Comparison of ENCODE assay signal across 18 cellular contexts in the genomic region with DNA sequence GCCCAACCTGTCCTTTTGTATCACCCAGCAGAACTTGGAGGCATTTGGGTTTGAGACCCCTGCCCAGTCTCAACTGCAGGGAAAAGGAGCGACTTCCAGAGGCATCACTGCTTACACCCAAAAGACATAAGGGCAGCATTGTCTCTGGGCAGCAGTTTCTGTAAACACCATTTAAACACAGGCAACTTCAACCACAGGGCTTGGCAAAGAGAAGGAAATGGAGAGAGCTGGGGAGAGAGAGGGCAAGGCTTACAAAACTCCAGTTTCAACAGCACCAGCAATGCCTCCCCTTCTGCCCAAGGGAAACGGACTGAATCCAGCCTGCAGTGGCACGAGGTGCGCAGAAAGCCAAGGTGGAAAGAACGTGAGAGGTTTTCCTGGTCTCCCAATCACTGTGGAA.
A peak's percentile ranks its signal among the peaks of the same experiment; 100 is the strongest.
DNase-seq lines count a peak whose midpoint lies in the region; ATAC-seq, FAIRE-seq and TF ChIP-seq lines count a peak whose summit lies in the region.
"Had no signal": no experiment of that assay in that cellular context is flagged by ENCODE, and none has a peak within 500 bp of the region (broad histone marks: within the 10 kb centered on the region; RNA-seq: fewer than 3 reads in every experiment).

No MANE protein-coding gene starts in this region.

- H2BK20ac ChIP-seq in H1 (ENCODE audit: low read length), result no peak overlapping the region

- no peak overlapping the region for H2BK12ac ChIP-seq in H1 (ENCODE audit: low read depth, low read length)

- H4K91ac ChIP-seq in H1 (replicated peaks; ENCODE audit: insufficient read length, low read length), result no peak overlapping the region

- no peaks in the 10 kb centered on the region for H3K23me2 ChIP-seq in H1 (ENCODE audit: low read depth, low read length)

- peak overlapping the region; percentile 20; the same call in 1 of the 2 replicates for H4K8ac ChIP-seq in H1 (ENCODE audit: extremely low read depth, insufficient read depth, low read length)

- no peak overlapping the region for H3K4me2 ChIP-seq in H1 (ENCODE audit: insufficient read depth in 1 of 2, low read depth in 2 of 2, low read length in 2 of 2)
- H3K4me2 ChIP-seq: GM23338 had no signal

- H3K79me1 ChIP-seq in H1 (ENCODE audit: low read depth, low read length), result no peaks in the 10 kb centered on the region

- H3K4ac ChIP-seq in H1 (replicated peaks; ENCODE audit: insufficient read length, low read depth, low read length), result no peak overlapping the region

- no peak overlapping the region for H2BK5ac ChIP-seq in H1 (ENCODE audit: low read depth, low read length)

- TF ChIP-seq EP300 in H1 (IDR thresholded peaks at IDR 0.05; ENCODE audit: borderline replicate concordance in 1 of 2, low read depth in 2 of 2, low read length in 2 of 2), result no peak
- TF ChIP-seq EP300 in stomach (IDR thresholded peaks at IDR 0.05), result no peak

- no peak overlapping the region for H2AFZ ChIP-seq in H1 (ENCODE audit: low read length)
- H2AFZ ChIP-seq: GM23338 had no signal

- no peaks in the 10 kb centered on the region for H3K79me2 ChIP-seq in H1 (ENCODE audit: control insufficient read depth in 1 of 2, insufficient read depth in 2 of 2, low read length in 2 of 2)

- no peak overlapping the region for H3K27ac ChIP-seq in HEK293 (ENCODE audit: extremely low read depth, low read depth, low read length)
- H3K27ac ChIP-seq in H1 (ENCODE audit: low read depth, low read length), result no peak overlapping the region
- peak overlapping the region in 3 of 5 donors; percentile 26 to 64 (median 60) for H3K27ac ChIP-seq in stomach
- H3K27ac ChIP-seq: Peyer's patch had no signal

- no peak overlapping the region for H3K9ac ChIP-seq in H1 (replicated peaks in 1 of 4; ENCODE audit: extremely low read depth in 1 of 4, low read depth in 3 of 4, low read length in 3 of 4)

- H4K20me1 ChIP-seq in H1 (replicated peaks in 1 of 2; ENCODE audit: control insufficient read depth in 1 of 2, insufficient read depth in 2 of 2, low read length in 2 of 2), result no peaks in the 10 kb centered on the region

- TF ChIP-seq POLR2A in H1 (IDR thresholded peaks at IDR 0.05; ENCODE audit: control extremely low read depth in 1 of 2, low read depth in 2 of 2, low read length in 2 of 2) (no peak), stomach (IDR thresholded peaks at IDR 0.05) (no peak)

- no peaks in the 10 kb centered on the region for H3K36me3 ChIP-seq in HEK293 (ENCODE audit: control insufficient read depth in 2 of 2, insufficient read depth in 1 of 2, low read length in 2 of 2)
- no peaks in the 10 kb centered on the region for H3K36me3 ChIP-seq in H1 (ENCODE audit: control insufficient read depth in 2 of 4, insufficient read depth in 4 of 4, low read length in 3 of 4)
- H3K36me3 ChIP-seq in stomach, result no peaks in the 10 kb centered on the region
- H3K36me3 ChIP-seq: Peyer's patch had no signal

- H3K56ac ChIP-seq in H1 (replicated peaks; ENCODE audit: insufficient read length, low read depth, low read length), result no peak overlapping the region

- no peak overlapping the region for H4K5ac ChIP-seq in H1 (ENCODE audit: insufficient read length, low read depth, low read length)

- H2BK15ac ChIP-seq in H1 (ENCODE audit: low read length), result no peak overlapping the region

- CTCF ChIA-PET in HEK293 (lab: Yijun Ruan, JAX) (no interaction called here), H1 (lab: Charles Lee; ENCODE audit: partially characterized antibody) (no interaction called here)

- no peak overlapping the region for H3K14ac ChIP-seq in H1 (ENCODE audit: insufficient read length)

- no peak for TF ChIP-seq RAD21 in H1 (IDR thresholded peaks at IDR 0.05 in 1 of 2, conservative IDR thresholded peaks at IDR 0.05 in 1 of 2; ENCODE audit: low read depth in 2 of 2, low read length in 2 of 2)

- TF ChIP-seq CTCF in HEK293 (tag by site-specific recombination; IDR thresholded peaks at IDR 0.05) (no peak), H1 (IDR thresholded peaks at IDR 0.05; ENCODE audit: control extremely low read depth in 1 of 3, insufficient read depth in 1 of 3, low read depth in 1 of 3, low read length in 3 of 3) (no peak), stomach (IDR thresholded peaks at IDR 0.05) (no peak)

- ATAC-seq in left colon, result no peak
- ATAC-seq: GM12878, GM23338 had no signal

- POLR2A ChIA-PET in HEK293 (lab: Yijun Ruan, JAX) (no interaction called here), H1 (lab: Charles Lee; ENCODE audit: partially characterized antibody) (no interaction called here)

- H3K4me3 ChIP-seq in HEK293 (ENCODE audit: low read depth, low read length), result no peak overlapping the region
- no peak overlapping the region for H3K4me3 ChIP-seq in H1 (ENCODE audit: extremely low read depth in 1 of 4, insufficient read depth in 2 of 4, low read depth in 3 of 4, low read length in 4 of 4)
- no peak overlapping the region for H3K4me3 ChIP-seq in stomach
- H3K4me3 ChIP-seq: GM12878, GM23338, Peyer's patch had no signal

- intact Hi-C loops in stomach (cut with DNase I; ENCODE audit: low total_unique reads), result no loop called here
- intact Hi-C loops in left colon (cut with DNase I, micrococcal nuclease), result no loop called here

- no peak overlapping the region for H3K18ac ChIP-seq in H1 (ENCODE audit: extremely low read depth, low read length)

- no peak overlapping the region for H3K23ac ChIP-seq in H1 (ENCODE audit: insufficient read length)

- DNase-seq in H1 (ENCODE audit: low read depth in 1 of 2, low spot score in 2 of 2) (no peak), islet precursor cell (peak; percentile 31), stomach (no peak), nucleus accumbens (lab: John Stamatoyannopoulos, UW) (no peak), NCI-H1417 (lab: John Stamatoyannopoulos, UW) (no peak), HTR-8/SVneo (ENCODE audit: insufficient read length, low spot score) (no peak), left colon (no peak)
- DNase-seq: CD4-positive, alpha-beta T cell; DMS79; NCI-H1930; NCI-H2171 treated with DMSO at 0.1 percent for 48 hours; NCI-H510A treated with DMSO at 0.1 percent for 48 hours; Peyer's patch; SHP77 had no signal

- no peaks in the 10 kb centered on the region for H3K4me1 ChIP-seq in HEK293 (ENCODE audit: control insufficient read depth, insufficient read depth, low read length)
- no peaks in the 10 kb centered on the region for H3K4me1 ChIP-seq in H1 (replicated peaks in 1 of 4; ENCODE audit: control insufficient read depth in 3 of 4, insufficient read depth in 4 of 4, low read length in 3 of 4)
- H3K4me1 ChIP-seq in stomach, result peaks cover 13 to 72% (median 44%) of the 10 kb centered on the region in 4 donors

- 94% methylated on average over 4 of the region's 5 CpGs; no CpG with 5 or more reads in 1 of the 2 experiments for WGBS in H1 (ENCODE audit: extremely low coverage in 1 of 2, insufficient coverage in 1 of 2, insufficient read length in 1 of 2, insufficient replicate concordance in 2 of 2, low coverage in 1 of 2, low lambda C conversion rate in 2 of 2, missing lambda C conversion rate in 1 of 2), 2 experiments
- 77 to 89% (median 88%) methylated on average over 5 of the region's 5 CpGs for WGBS in stomach, 5 donors

- no peak overlapping the region for H2BK120ac ChIP-seq in H1 (replicated peaks; ENCODE audit: low read depth, low read length)

- H3K27me3 ChIP-seq in H1 (replicated peaks in 1 of 4; ENCODE audit: control insufficient read depth in 3 of 4, extremely low read depth in 1 of 4, insufficient read depth in 3 of 4, low read length in 3 of 4) (no peaks in the 10 kb centered on the region), stomach (no peaks in the 10 kb centered on the region)
- H3K27me3 ChIP-seq: Peyer's patch had no signal

- H3K9me3 ChIP-seq in HEK293 (ENCODE audit: control insufficient read depth, insufficient read depth, low read depth, low read length), result no peaks in the 10 kb centered on the region
- no peaks in the 10 kb centered on the region for H3K9me3 ChIP-seq in H1 (ENCODE audit: insufficient read depth in 2 of 2, low read depth in 1 of 2, low read length in 1 of 2)
- H3K9me3 ChIP-seq in stomach, result no peaks in the 10 kb centered on the region
- H3K9me3 ChIP-seq: Peyer's patch had no signal

- FAIRE-seq in H1 (lab: Jason Lieb, UNC), result no peak
- no peak for FAIRE-seq in HTR-8/SVneo (lab: Jason Lieb, UNC)
- FAIRE-seq: GM12878, GM19239 had no signal

- no peak overlapping the region for H2AK5ac ChIP-seq in H1 (ENCODE audit: low read depth, low read length)

TF ChIP-seq in HEK293, 187 proteins besides CTCF, POLR2A, EP300 and RAD21 (continues in another document):
- TF ChIP-seq, protein P1, sequence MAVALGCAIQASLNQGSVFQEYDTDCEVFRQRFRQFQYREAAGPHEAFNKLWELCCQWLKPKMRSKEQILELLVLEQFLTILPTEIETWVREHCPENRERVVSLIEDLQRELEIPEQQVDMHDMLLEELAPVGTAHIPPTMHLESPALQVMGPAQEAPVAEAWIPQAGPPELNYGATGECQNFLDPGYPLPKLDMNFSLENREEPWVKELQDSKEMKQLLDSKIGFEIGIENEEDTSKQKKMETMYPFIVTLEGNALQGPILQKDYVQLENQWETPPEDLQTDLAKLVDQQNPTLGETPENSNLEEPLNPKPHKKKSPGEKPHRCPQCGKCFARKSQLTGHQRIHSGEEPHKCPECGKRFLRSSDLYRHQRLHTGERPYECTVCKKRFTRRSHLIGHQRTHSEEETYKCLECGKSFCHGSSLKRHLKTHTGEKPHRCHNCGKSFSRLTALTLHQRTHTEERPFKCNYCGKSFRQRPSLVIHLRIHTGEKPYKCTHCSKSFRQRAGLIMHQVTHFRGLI (tag by site-specific recombination; IDR thresholded peaks at IDR 0.05), result no peak

TF ChIP-seq in H1, 55 proteins besides CTCF, POLR2A, EP300 and RAD21:
- TF ChIP-seq HDAC2 (IDR thresholded peaks at IDR 0.05; ENCODE audit: borderline replicate concordance in 1 of 2, low read depth in 2 of 2, low read length in 2 of 2) (no peak), TAF7 (optimal IDR thresholded peaks at IDR 0.05; ENCODE audit: borderline replicate concordance, low read depth, low read length) (no peak), ZNF274 (IDR thresholded peaks at IDR 0.05; ENCODE audit: borderline replicate concordance, extremely low read depth, low read length) (no peak), SP1 (IDR thresholded peaks at IDR 0.05; ENCODE audit: low read depth, low read length) (no peak), CREB1 (IDR thresholded peaks at IDR 0.05) (no peak), CHD1 (IDR thresholded peaks at IDR 0.05; ENCODE audit: low read depth, low read length) (no peak), TBP (IDR thresholded peaks at IDR 0.05; ENCODE audit: low read depth, low read length) (no peak), MAFK (IDR thresholded peaks at IDR 0.05; ENCODE audit: low read depth, low read length) (no peak)
- TF ChIP-seq, protein P2, sequence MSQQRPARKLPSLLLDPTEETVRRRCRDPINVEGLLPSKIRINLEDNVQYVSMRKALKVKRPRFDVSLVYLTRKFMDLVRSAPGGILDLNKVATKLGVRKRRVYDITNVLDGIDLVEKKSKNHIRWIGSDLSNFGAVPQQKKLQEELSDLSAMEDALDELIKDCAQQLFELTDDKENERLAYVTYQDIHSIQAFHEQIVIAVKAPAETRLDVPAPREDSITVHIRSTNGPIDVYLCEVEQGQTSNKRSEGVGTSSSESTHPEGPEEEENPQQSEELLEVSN (IDR thresholded peaks at IDR 0.05), result no peak

Comparison
In these comparisons a context has a peak if more than half of its experiments do, and no peak if none do; other contexts are left out.
1. H3K27ac ChIP-seq: peak in stomach (3 of 5); none in HEK293 (single experiment) and H1 (single experiment).